14 cellular contexts compared by ENCODE assay signal in the genomic region with DNA sequence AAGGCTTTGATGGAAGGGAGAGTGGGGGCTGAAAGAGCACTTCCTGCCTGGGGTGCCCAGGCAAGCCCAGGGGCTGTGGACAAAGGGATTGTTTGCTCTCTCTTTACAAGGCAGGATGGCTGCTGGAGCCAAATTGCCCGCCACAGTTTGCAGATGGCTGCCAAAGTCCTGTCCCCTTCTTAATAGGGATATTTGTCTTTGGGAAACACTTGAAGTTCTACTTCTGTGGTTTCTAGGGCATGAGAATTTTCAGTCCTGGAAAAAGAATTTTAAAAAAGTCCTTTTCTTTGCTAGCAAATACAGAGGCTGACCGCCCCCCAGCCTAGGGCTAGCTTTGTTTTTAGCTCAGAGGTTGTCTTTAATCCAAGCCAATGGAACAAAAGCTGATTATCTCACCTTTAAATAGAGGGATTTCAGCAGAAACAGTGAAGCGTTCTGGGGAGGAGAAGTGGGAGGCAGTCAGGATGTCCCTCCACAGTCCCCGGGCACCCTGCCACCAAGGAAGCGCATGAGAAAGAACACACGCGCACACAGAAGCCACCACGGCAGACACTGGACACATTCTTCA.
DNase-seq lines count a peak whose midpoint lies in the region; ATAC-seq and TF ChIP-seq lines count a peak whose summit lies in the region.
"Had no signal": no experiment of that assay in that cellular context is flagged by ENCODE, and none has a peak within 500 bp of the region (broad histone marks: within the 10 kb centered on the region; RNA-seq: fewer than 3 reads in every experiment).

No MANE protein-coding gene starts in this region.

- no peaks in the 10 kb centered on the region for H3K9me3 ChIP-seq in body of pancreas

- ATAC-seq in left ventricle myocardium superior (peak; percentile 78), body of pancreas (no peak)
- ATAC-seq: activated CD8-positive, alpha-beta memory T cell treated with anti-CD3 and anti-CD28 coated beads, Interleukin-2, amount 10 ng/mL, durations not matched to agents 7 days and 5 days had no signal

- no peak overlapping the region for H3K4me3 ChIP-seq in body of pancreas
- H3K4me3 ChIP-seq: hepatocyte had no signal

- DNase-seq in DMS53 (lab: John Stamatoyannopoulos, UW) = peak; percentile 15
- DNase-seq in DMS53 treated with DMSO at 0.1 percent for 48 hours (lab: John Stamatoyannopoulos, UW; ENCODE audit: unreplicated experiment) = no peak
- peak; percentile 86 for DNase-seq in SK-MEL-5 (ENCODE audit: low read depth, low spot score)
- DNase-seq in left ventricle myocardium superior = peak; percentile 77
- DNase-seq in substantia nigra (lab: John Stamatoyannopoulos, UW) = peak in 44 of 49 donors; percentile 23 to 86 (median 65)
- no peak for DNase-seq in body of pancreas
- no peak for DNase-seq in RWPE1 (ENCODE audit: low spot score)
- no peak for DNase-seq in SKM-1 treated with dmso at 0.1 percent for 144 hours (lab: John Stamatoyannopoulos, UW; ENCODE audit: unreplicated experiment)
- DNase-seq: activated CD8-positive, alpha-beta memory T cell treated with anti-CD3 and anti-CD28 coated beads, Interleukin-2, amount 10 ng/mL, durations not matched to agents 7 days and 5 days; activated naive CD8-positive, alpha-beta T cell treated with anti-CD3 and anti-CD28 coated beads, Interleukin-2, amount 10 ng/mL, durations not matched to agents 7 days and 5 days; Calu3; NCI-H187 treated with DMSO at 0.1 percent for 48 hours had no signal

- TF ChIP-seq CTCF in body of pancreas (IDR thresholded peaks at IDR 0.05) (no peak), RWPE1 (conservative IDR thresholded peaks at IDR 0.05; ENCODE audit: low read depth) (no peak)

- in situ Hi-C loops in SK-MEL-5 (cut with HindIII; ENCODE audit: low pct_unique_long_range_greater_than_20kb, low sequenced_read_pairs) = no loop called here

- H3K4me1 ChIP-seq in body of pancreas = no peaks in the 10 kb centered on the region

- WGBS in body of pancreas, 2 donors = 45 to 54% methylated on average over 8 of the region's 8 CpGs

- POLR2A ChIA-PET in RWPE1 (lab: Yijun Ruan, JAX; ENCODE audit: low non-redundant PET) = no interaction called here

- intact Hi-C loops in left ventricle myocardium superior (cut with micrococcal nuclease) = no loop called here
- intact Hi-C loops in body of pancreas (cut with DNase I) = no loop called here

- no peaks in the 10 kb centered on the region for H3K36me3 ChIP-seq in body of pancreas (replicated peaks in 1 of 2; ENCODE audit: insufficient read depth in 1 of 2, low read depth in 2 of 2)

- CTCF ChIA-PET in RWPE1 (lab: Yijun Ruan, JAX) = no interaction called here

- H3K27me3 ChIP-seq in body of pancreas = no peaks in the 10 kb centered on the region
- H3K27me3 ChIP-seq: hepatocyte had no signal

- H3K27ac ChIP-seq in substantia nigra (ENCODE audit: low read depth, low read length, poor library complexity, severe bottlenecking) (peak overlapping the region; percentile 36), body of pancreas (no peak overlapping the region), RWPE1 (no peak overlapping the region)
- H3K27ac ChIP-seq: 22Rv1, hepatocyte had no signal

- TF ChIP-seq POLR2A in body of pancreas (IDR thresholded peaks at IDR 0.05) = no peak

Comparison
In these comparisons a context has a peak if more than half of its experiments do, and no peak if none do; other contexts are left out.
1. DNase-seq: peak in DMS53 (single experiment), SK-MEL-5 (single experiment), left ventricle myocardium superior (single experiment) and substantia nigra (44 of 49); none in DMS53 treated with DMSO at 0.1 percent for 48 hours (single experiment), body of pancreas (0 of 4), RWPE1 (single experiment) and SKM-1 treated with dmso at 0.1 percent for 144 hours (single experiment).